Comparison of ENCODE assay signal across 8 cellular contexts in the genomic region with DNA sequence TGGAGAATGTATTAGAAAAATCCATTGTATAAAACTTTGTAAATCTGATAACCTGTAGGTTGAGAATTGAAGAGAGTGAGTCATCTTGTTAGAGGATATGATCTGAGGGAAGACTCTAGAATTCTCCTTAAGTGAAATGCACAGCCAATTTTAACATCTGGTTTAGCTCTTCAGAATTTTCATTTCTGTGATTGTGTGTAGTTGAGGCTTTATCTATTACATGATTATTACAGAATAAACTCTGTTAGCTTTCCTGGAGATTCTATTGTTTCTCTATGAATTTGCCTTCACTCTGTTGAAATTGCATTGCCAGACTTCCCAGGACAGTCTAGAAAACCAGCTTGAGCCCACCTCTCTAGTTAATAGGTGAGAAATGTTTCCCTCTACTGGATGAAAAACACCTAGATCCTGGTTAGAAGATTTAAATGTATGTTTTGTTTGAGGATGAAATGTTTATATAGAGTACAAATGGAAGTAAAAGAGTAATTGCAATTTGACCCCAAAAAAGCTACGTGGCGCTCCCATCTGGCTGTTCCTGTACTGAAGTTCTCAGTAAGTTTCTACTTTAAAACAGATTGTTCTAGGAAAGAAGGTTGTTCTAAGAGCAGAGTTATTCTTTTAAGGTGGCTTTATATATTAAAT. TPM values are rescaled to one million over a fixed set of nuclear protein-coding genes. Genes with fewer than 3 reads are reported as not detected.
DNase-seq lines count a peak whose midpoint lies in the region; ATAC-seq and TF ChIP-seq lines count a peak whose summit lies in the region.

No MANE protein-coding gene starts in this region.

- H3K4me3 ChIP-seq in LNCaP clone FGC (ENCODE audit: low read depth, low read length) (peak overlapping the region; percentile 85), upper lobe of right lung (peak overlapping the region; percentile 96)

- intact Hi-C loops in upper lobe of right lung (cut with DNase I): no loop called here

- peak overlapping the region; percentile 95 for H3K27ac ChIP-seq in upper lobe of right lung

- H3K9me3 ChIP-seq in upper lobe of right lung: no peaks in the 10 kb centered on the region

- no peaks in the 10 kb centered on the region for H3K36me3 ChIP-seq in upper lobe of right lung

- no peaks in the 10 kb centered on the region for H3K9me3 Mint-ChIP-seq in activated naive CD8-positive, alpha-beta T cell treated with anti-CD3 and anti-CD28 coated beads, Interleukin-2, amount 50 U/mL, for 24 hours

- H3K4me1 ChIP-seq in upper lobe of right lung: peaks cover 65% of the 10 kb centered on the region

- H3K36me3 Mint-ChIP-seq in activated naive CD8-positive, alpha-beta T cell treated with anti-CD3 and anti-CD28 coated beads, Interleukin-2, amount 50 U/mL, for 24 hours (ENCODE audit: low read depth): peaks cover 43% of the 10 kb centered on the region

- peaks cover 43% of the 10 kb centered on the region for H3K4me1 Mint-ChIP-seq in activated naive CD8-positive, alpha-beta T cell treated with anti-CD3 and anti-CD28 coated beads, Interleukin-2, amount 50 U/mL, for 24 hours

- H3K27me3 ChIP-seq in upper lobe of right lung: no peaks in the 10 kb centered on the region

- H3K4me3 Mint-ChIP-seq in activated naive CD8-positive, alpha-beta T cell treated with anti-CD3 and anti-CD28 coated beads, Interleukin-2, amount 50 U/mL, for 24 hours: peak overlapping the region; percentile 98

- no peak for ATAC-seq in activated naive CD8-positive, alpha-beta T cell treated with anti-CD3 and anti-CD28 coated beads, Interleukin-2, amount 50 U/mL, for 24 hours
- no peak for ATAC-seq in upper lobe of right lung

- DNase-seq in ELR (ENCODE audit: low read depth) (peak; percentile 56), LNCaP clone FGC (ENCODE audit: low read depth) (no peak), kidney glomerular epithelial cell (lab: John Stamatoyannopoulos, UW) (peak; percentile 54), upper lobe of right lung (no peak), mucosa of gallbladder (ENCODE audit: low spot score) (no peak), NCI-H524 treated with DMSO at 0.1 percent for 48 hours (lab: John Stamatoyannopoulos, UW) (no peak)
- no peak for DNase-seq in activated naive CD8-positive, alpha-beta T cell treated with anti-CD3 and anti-CD28 coated beads, Interleukin-2, amount 50 U/mL, for 24 hours
- DNase-seq in stimulated activated CD4-positive, alpha-beta T cell treated with anti-CD3 and anti-CD28 coated beads, Interleukin-12 subunit alpha, Interleukin-12 subunit beta, amount 100 ng/mL, for 4 hours: no peak

- peak overlapping the region; percentile 98 for H3K27ac Mint-ChIP-seq in activated naive CD8-positive, alpha-beta T cell treated with anti-CD3 and anti-CD28 coated beads, Interleukin-2, amount 50 U/mL, for 24 hours

- no peaks in the 10 kb centered on the region for H3K27me3 Mint-ChIP-seq in activated naive CD8-positive, alpha-beta T cell treated with anti-CD3 and anti-CD28 coated beads, Interleukin-2, amount 50 U/mL, for 24 hours

- TF ChIP-seq CTCF in LNCaP clone FGC (IDR thresholded peaks at IDR 0.05; ENCODE audit: control insufficient read depth, extremely low read depth, insufficient read depth) (peak; percentile 24; the same call in 1 of the 2 replicates), upper lobe of right lung (IDR thresholded peaks at IDR 0.05) (peak; percentile 20)

RNA-seq across cellular contexts. Expression of gene NUDT4, which starts 2.9 kb away (rescaled TPM):
- total RNA-seq in upper lobe of right lung: 52.2 TPM
- 393 TPM for total RNA-seq in mucosa of gallbladder

Comparison
In these comparisons a context has a peak if more than half of its experiments do, and no peak if none do; other contexts are left out.
1. DNase-seq: peak in ELR (single experiment) and kidney glomerular epithelial cell (single experiment); none in LNCaP clone FGC (single experiment), activated naive CD8-positive, alpha-beta T cell treated with anti-CD3 and anti-CD28 coated beads, Interleukin-2, amount 50 U/mL, for 24 hours (single experiment), upper lobe of right lung (single experiment), mucosa of gallbladder (single experiment), stimulated activated CD4-positive, alpha-beta T cell treated with anti-CD3 and anti-CD28 coated beads, Interleukin-12 subunit alpha, Interleukin-12 subunit beta, amount 100 ng/mL, for 4 hours (single experiment) and NCI-H524 treated with DMSO at 0.1 percent for 48 hours (single experiment).